In the genomic region with DNA sequence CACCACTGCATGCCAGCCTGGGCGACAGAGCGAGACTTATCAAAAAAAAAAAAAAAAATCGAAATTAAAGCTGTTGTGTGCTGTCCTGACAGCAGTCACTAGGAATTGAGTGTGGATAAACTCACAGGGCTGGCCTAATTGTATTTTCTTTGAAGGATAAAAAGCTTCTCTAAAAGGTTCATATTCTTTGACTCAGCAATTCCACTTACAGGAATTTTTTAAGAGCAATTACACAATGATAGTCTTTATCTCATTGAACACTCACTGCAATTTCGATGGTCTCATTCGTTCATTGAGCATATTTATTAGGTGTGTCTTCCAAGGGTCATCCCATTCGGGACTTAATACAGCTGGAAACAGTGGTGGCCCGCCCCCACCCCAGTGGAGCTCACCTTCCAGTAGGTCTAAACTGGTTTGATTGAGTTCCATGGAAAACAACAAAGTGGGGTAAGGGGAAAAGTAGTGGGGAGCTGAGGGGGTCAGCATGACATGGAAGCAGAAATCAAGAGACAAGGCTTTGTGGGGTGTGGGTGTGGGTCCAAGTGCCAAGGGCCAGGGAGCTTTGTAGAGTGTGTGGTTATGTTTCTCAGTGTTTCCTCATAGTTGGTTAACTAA, we compare ENCODE assay signal across 1 cellular context.
TF ChIP-seq lines count a peak whose summit lies in the region.

No MANE protein-coding gene starts in this region.

TF ChIP-seq in K562, 482 proteins besides CTCF, POLR2A, EP300 and RAD21:
- TF ChIP-seq ZBED1 (IDR thresholded peaks at IDR 0.05) (no peak), ZNF121 (CRISPR knock-in tag; conservative IDR thresholded peaks at IDR 0.05) (no peak), MAFF (IDR thresholded peaks at IDR 0.05; ENCODE audit: low read length) (peak; percentile 32; the same call in 1 of the 2 replicates), EGR1 (conservative IDR thresholded peaks at IDR 0.05) (no peak), KDM5B (IDR thresholded peaks at IDR 0.05; ENCODE audit: insufficient replicate concordance, low read depth, low read length) (no peak), ZZZ3 (IDR thresholded peaks at IDR 0.05) (no peak), SUPT5H (IDR thresholded peaks at IDR 0.05) (peak; percentile 36), POLR2AphosphoS2 (IDR thresholded peaks at IDR 0.05; ENCODE audit: low read length) (peak; percentile 64; the same call in 1 of the 2 replicates), CEBPB (tag; IDR thresholded peaks at IDR 0.05) (peak; percentile 37; the same call in 1 of the 2 replicates), STAT5B (CRISPR knock-in tag; IDR thresholded peaks at IDR 0.05) (no peak), C11orf30 (IDR thresholded peaks at IDR 0.05; ENCODE audit: low read depth) (peak; percentile 65), BRF1 (IDR thresholded peaks at IDR 0.05; ENCODE audit: borderline replicate concordance, extremely low read depth, insufficient read length) (no peak), HIVEP1 (CRISPR knock-in tag; IDR thresholded peaks at IDR 0.05) (no peak), ZNF316 (IDR thresholded peaks at IDR 0.05) (peak; percentile 84), HEY1 (CRISPR knock-in tag; IDR thresholded peaks at IDR 0.05; ENCODE audit: borderline replicate concordance) (no peak), ZNF23 (CRISPR knock-in tag; IDR thresholded peaks at IDR 0.05) (no peak), ZNF311 (CRISPR knock-in tag; IDR thresholded peaks at IDR 0.05) (no peak), TCF3 (CRISPR knock-in tag; IDR thresholded peaks at IDR 0.05) (0 out of 2 replicates have a peak, but pooled peaks have one; percentile 33), MAFG (tag; conservative IDR thresholded peaks at IDR 0.05) (peak; percentile 52; the same call in 1 of the 2 replicates)
- TF ChIP-seq, protein P1, sequence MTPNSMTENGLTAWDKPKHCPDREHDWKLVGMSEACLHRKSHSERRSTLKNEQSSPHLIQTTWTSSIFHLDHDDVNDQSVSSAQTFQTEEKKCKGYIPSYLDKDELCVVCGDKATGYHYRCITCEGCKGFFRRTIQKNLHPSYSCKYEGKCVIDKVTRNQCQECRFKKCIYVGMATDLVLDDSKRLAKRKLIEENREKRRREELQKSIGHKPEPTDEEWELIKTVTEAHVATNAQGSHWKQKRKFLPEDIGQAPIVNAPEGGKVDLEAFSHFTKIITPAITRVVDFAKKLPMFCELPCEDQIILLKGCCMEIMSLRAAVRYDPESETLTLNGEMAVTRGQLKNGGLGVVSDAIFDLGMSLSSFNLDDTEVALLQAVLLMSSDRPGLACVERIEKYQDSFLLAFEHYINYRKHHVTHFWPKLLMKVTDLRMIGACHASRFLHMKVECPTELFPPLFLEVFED (CRISPR knock-in tag; conservative IDR thresholded peaks at IDR 0.05), result 0 out of 2 replicates have a peak, but pooled peaks have one; percentile 38
- TF ChIP-seq, protein P2, sequence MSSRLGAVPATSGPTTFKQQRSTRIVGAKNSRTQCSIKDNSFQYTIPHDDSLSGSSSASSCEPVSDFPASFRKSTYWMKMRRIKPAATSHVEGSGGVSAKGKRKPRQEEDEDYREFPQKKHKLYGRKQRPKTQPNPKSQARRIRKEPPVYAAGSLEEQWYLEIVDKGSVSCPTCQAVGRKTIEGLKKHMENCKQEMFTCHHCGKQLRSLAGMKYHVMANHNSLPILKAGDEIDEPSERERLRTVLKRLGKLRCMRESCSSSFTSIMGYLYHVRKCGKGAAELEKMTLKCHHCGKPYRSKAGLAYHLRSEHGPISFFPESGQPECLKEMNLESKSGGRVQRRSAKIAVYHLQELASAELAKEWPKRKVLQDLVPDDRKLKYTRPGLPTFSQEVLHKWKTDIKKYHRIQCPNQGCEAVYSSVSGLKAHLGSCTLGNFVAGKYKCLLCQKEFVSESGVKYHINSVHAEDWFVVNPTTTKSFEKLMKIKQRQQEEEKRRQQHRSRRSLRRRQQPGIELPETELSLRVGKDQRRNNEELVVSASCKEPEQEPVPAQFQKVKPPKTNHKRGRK (tag; IDR thresholded peaks at IDR 0.05), result no peak
- TF ChIP-seq, protein P3, sequence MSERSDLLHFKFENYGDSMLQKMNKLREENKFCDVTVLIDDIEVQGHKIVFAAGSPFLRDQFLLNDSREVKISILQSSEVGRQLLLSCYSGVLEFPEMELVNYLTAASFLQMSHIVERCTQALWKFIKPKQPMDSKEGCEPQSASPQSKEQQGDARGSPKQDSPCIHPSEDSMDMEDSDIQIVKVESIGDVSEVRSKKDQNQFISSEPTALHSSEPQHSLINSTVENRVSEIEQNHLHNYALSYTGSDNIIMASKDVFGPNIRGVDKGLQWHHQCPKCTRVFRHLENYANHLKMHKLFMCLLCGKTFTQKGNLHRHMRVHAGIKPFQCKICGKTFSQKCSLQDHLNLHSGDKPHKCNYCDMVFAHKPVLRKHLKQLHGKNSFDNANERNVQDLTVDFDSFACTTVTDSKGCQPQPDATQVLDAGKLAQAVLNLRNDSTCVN (CRISPR knock-in tag; IDR thresholded peaks at IDR 0.05), result 0 out of 2 replicates have a peak, but pooled peaks have one; percentile 29
- TF ChIP-seq, protein P4, sequence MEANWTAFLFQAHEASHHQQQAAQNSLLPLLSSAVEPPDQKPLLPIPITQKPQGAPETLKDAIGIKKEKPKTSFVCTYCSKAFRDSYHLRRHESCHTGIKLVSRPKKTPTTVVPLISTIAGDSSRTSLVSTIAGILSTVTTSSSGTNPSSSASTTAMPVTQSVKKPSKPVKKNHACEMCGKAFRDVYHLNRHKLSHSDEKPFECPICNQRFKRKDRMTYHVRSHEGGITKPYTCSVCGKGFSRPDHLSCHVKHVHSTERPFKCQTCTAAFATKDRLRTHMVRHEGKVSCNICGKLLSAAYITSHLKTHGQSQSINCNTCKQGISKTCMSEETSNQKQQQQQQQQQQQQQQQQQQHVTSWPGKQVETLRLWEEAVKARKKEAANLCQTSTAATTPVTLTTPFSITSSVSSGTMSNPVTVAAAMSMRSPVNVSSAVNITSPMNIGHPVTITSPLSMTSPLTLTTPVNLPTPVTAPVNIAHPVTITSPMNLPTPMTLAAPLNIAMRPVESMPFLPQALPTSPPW (CRISPR knock-in tag; IDR thresholded peaks at IDR 0.05), result no peak
